In genomic region chr3:36295206-36295760, GRCh38 we compare ENCODE assay signal across 20 cellular contexts.
"Had no signal": no experiment of that assay in that cellular context is flagged by ENCODE, and none has a peak within 500 bp of the region (broad histone marks: within the 10 kb centered on the region; RNA-seq: fewer than 3 reads in every experiment).

No MANE protein-coding gene starts in this region.

- H3K36me3 ChIP-seq: adrenal gland, breast epithelium, colonic mucosa, esophagus muscularis mucosa, left ventricle myocardium inferior, prostate gland, right atrium auricular region, thyroid gland, WERI-Rb-1 had no signal

- ATAC-seq: natural killer cell treated with Interleukin-12 subunit alpha and Interleukin-12 subunit beta and Interleukin-15 and Interleukin-18, amount 100 ng/mL, for 72 hours; T-cell had no signal

- H3K27ac ChIP-seq: adrenal gland, breast epithelium, colonic mucosa, esophagus muscularis mucosa, prostate gland, right atrium auricular region, thyroid gland, WERI-Rb-1 had no signal

- DNase-seq: activated CD4-positive, alpha-beta T cell treated with anti-CD3 and anti-CD28 coated beads for 1 hour; activated CD4-positive, alpha-beta T cell treated with anti-CD3 and anti-CD28 coated beads, Interleukin-2, amount 50 U/mL, for 1 hour; activated naive CD4-positive, alpha-beta T cell; activated T-cell treated with anti-CD3 and anti-CD28 coated beads, Interleukin-2, amount 50 U/mL, for 24 hours; adrenal gland; colonic mucosa; foreskin fibroblast; kidney; left ventricle myocardium inferior; stimulated activated CD4-positive, alpha-beta T cell treated with anti-CD3 and anti-CD28 coated beads, Interleukin-12 subunit alpha, Interleukin-12 subunit beta, amount 100 ng/mL, for 4 hours; substantia nigra; T-cell; thyroid gland; WERI-Rb-1 had no signal

- H3K27me3 ChIP-seq: adrenal gland, breast epithelium, colonic mucosa, esophagus muscularis mucosa, right atrium auricular region, thyroid gland had no signal

- H3K4me3 ChIP-seq: adrenal gland, breast epithelium, colonic mucosa, esophagus muscularis mucosa, left ventricle myocardium inferior, prostate gland, right atrium auricular region, thyroid gland had no signal

- FAIRE-seq: kidney, TTC549 had no signal

- H3K4me1 ChIP-seq: breast epithelium, colonic mucosa, prostate gland, right atrium auricular region, thyroid gland had no signal

- H3K9me3 ChIP-seq: adrenal gland, breast epithelium, colonic mucosa, esophagus muscularis mucosa, left ventricle myocardium inferior, prostate gland, right atrium auricular region, thyroid gland had no signal
